ENCODE assay signal across 1 cellular context in the genomic region with DNA sequence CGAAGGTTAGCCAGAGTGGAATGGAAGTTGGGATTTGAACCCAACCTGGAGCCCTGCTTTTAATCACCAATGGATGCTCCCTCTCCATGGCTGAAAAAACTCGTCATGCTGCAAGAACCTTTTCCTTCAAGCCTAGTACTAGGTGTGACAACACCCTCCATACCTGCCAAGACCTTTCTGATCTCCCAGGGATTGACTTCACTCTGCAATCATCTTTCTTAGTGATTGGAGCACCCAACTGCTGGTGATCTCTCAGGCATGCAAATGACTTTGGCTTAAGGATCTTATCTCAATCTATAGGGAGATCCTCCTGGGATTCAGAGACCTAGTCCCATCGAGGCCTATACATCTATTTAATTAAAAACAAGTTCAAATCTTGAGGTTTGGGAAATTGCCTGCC.
TF ChIP-seq lines count a peak whose summit lies in the region.

No MANE protein-coding gene starts in this region.

TF ChIP-seq in SK-N-SH, 30 proteins besides CTCF, POLR2A, EP300 and RAD21 (continued from another document):
- TF ChIP-seq SIN3A (IDR thresholded peaks at IDR 0.05; ENCODE audit: borderline replicate concordance, low read depth, low read length) (no peak), TAF1 (IDR thresholded peaks at IDR 0.05; ENCODE audit: borderline replicate concordance, low read depth, low read length) (no peak)
